Comparison of ENCODE assay signal across 27 cellular contexts in genomic region chr3:127408022-127408683, GRCh38.
DNase-seq lines count a peak whose midpoint lies in the region; ATAC-seq and TF ChIP-seq lines count a peak whose summit lies in the region.
"Had no signal": no experiment of that assay in that cellular context is flagged by ENCODE, and none has a peak within 500 bp of the region (broad histone marks: within the 10 kb centered on the region; RNA-seq: fewer than 3 reads in every experiment).

No MANE protein-coding gene starts in this region.

- WGBS in sigmoid colon, 2 donors, result 86 to 87% methylated on average over 15 of the region's 15 CpGs
- 73 to 82% methylated on average over 9 to 12 of the region's 15 CpGs for WGBS in esophagus squamous epithelium, 2 donors

- H3K4me1 ChIP-seq in Peyer's patch (no peaks in the 10 kb centered on the region), sigmoid colon (no peaks in the 10 kb centered on the region), esophagus squamous epithelium (no peaks in the 10 kb centered on the region)
- H3K4me1 ChIP-seq: heart right ventricle had no signal

- DNase-seq in D341Med (ENCODE audit: low spot score), result peak; percentile 15
- peak in 2 of 3 donors; percentile 32 to 35 for DNase-seq in Peyer's patch
- DNase-seq in islet precursor cell, result peak; percentile 49
- DNase-seq in sigmoid colon, result peak; percentile 38
- no peak for DNase-seq in activated CD4-positive, CD25-positive, alpha-beta regulatory T cell (lab: John Stamatoyannopoulos, UW)
- no peak for DNase-seq in esophagus squamous epithelium (lab: John Stamatoyannopoulos, UW)
- DNase-seq: activated CD4-positive, alpha-beta T cell treated with anti-CD3 and anti-CD28 coated beads for 48 hours; activated naive CD8-positive, alpha-beta T cell treated with anti-CD3 and anti-CD28 coated beads, Interleukin-2, amount 50 U/mL, for 24 hours; activated T-cell treated with anti-CD3 and anti-CD28 coated beads, Interleukin-2, amount 50 U/mL, for 24 hours; central memory CD4-positive, alpha-beta T cell; dermis blood vessel endothelial cell; foreskin melanocyte; kidney glomerular epithelial cell; natural killer cell; NCI-H1436; NCI-H345; SIG-M5; stimulated activated CD8-positive, alpha-beta memory T cell treated with anti-CD3 and anti-CD28 coated beads, Interleukin-4, amount 100 ng/mL, for 48 hours; SW 1271 had no signal

- no peak for TF ChIP-seq EP300 in sigmoid colon (IDR thresholded peaks at IDR 0.05)

- H3K9me3 ChIP-seq in Peyer's patch, result no peaks in the 10 kb centered on the region
- H3K9me3 ChIP-seq in sigmoid colon, result no peaks in the 10 kb centered on the region
- no peaks in the 10 kb centered on the region for H3K9me3 ChIP-seq in esophagus squamous epithelium
- H3K9me3 ChIP-seq: BE2C, heart right ventricle, mucosa of descending colon, ovary, thoracic aorta had no signal

- TF ChIP-seq CTCF in Peyer's patch (IDR thresholded peaks at IDR 0.05) (no peak), sigmoid colon (IDR thresholded peaks at IDR 0.05) (no peak), esophagus squamous epithelium (IDR thresholded peaks at IDR 0.05) (no peak)

- intact Hi-C loops in sigmoid colon (cut with DNase I), result no loop called here
- intact Hi-C loops in esophagus squamous epithelium (cut with DNase I), result no loop called here

- TF ChIP-seq POLR2A in Peyer's patch (IDR thresholded peaks at IDR 0.05) (no peak), sigmoid colon (IDR thresholded peaks at IDR 0.05) (no peak), esophagus squamous epithelium (IDR thresholded peaks at IDR 0.05) (no peak)

- H3K4me3 ChIP-seq in Peyer's patch (no peak overlapping the region), sigmoid colon (no peak overlapping the region), esophagus squamous epithelium (no peak overlapping the region)
- H3K4me3 ChIP-seq: heart right ventricle, lung, mucosa of descending colon, ovary, thoracic aorta had no signal

- no peaks in the 10 kb centered on the region for H3K36me3 ChIP-seq in Peyer's patch
- H3K36me3 ChIP-seq in sigmoid colon, result no peaks in the 10 kb centered on the region
- no peaks in the 10 kb centered on the region for H3K36me3 ChIP-seq in esophagus squamous epithelium
- H3K36me3 ChIP-seq: BE2C, heart right ventricle, ovary, thoracic aorta had no signal

- no peak for ATAC-seq in GM19467 (IDR thresholded peaks at IDR 0.05; ENCODE audit: unreplicated experiment)
- ATAC-seq: activated naive CD8-positive, alpha-beta T cell treated with anti-CD3 and anti-CD28 coated beads, Interleukin-2, amount 50 U/mL, for 24 hours; heart right ventricle; HepG2; mucosa of descending colon; natural killer cell had no signal

- no peaks in the 10 kb centered on the region for H3K27me3 ChIP-seq in Peyer's patch
- peaks cover 0 to 20% (median 0%) of the 10 kb centered on the region in 3 donors for H3K27me3 ChIP-seq in sigmoid colon
- H3K27me3 ChIP-seq in esophagus squamous epithelium, result peaks cover 0 to 64% (median 0%) of the 10 kb centered on the region in 4 donors
- H3K27me3 ChIP-seq: BE2C, ovary had no signal

- H3K27ac ChIP-seq in Peyer's patch (no peak overlapping the region), sigmoid colon (no peak overlapping the region), esophagus squamous epithelium (no peak overlapping the region)
- H3K27ac ChIP-seq: heart right ventricle, ovary, thoracic aorta had no signal

Comparison
In these comparisons a context has a peak if more than half of its experiments do, and no peak if none do; other contexts are left out.
1. DNase-seq: peak in D341Med (single experiment), Peyer's patch (2 of 3), islet precursor cell (single experiment) and sigmoid colon (single experiment); none in activated CD4-positive, CD25-positive, alpha-beta regulatory T cell (0 of 4) and esophagus squamous epithelium (single experiment).